ENCODE assay signal across 8 cellular contexts in genomic region chr4:86935499-86935832, GRCh38. TPM values are rescaled to one million over a fixed set of nuclear protein-coding genes. Genes with fewer than 3 reads are reported as not detected.
A peak's percentile ranks its signal among the peaks of the same experiment; 100 is the strongest.
DNase-seq lines count a peak whose midpoint lies in the region; ATAC-seq and TF ChIP-seq lines count a peak whose summit lies in the region.

No MANE protein-coding gene starts in this region.

- POLR2A ChIA-PET in naive thymus-derived CD8-positive, alpha-beta T cell (lab: Charles Lee): interaction anchor here (0.6 to 6.7 kb wide), 16 partner anchors 10 to 455 kb away, joined by 3 to 162 read pairs (median 4); partner anchors contain the start of genes HSD17B11 and KLHL8
- POLR2A ChIA-PET in HEK293T (lab: Yijun Ruan, JAX): interaction anchor here (0.7 to 2.9 kb wide), 9 partner anchors 9 to 530 kb away, joined by 3 to 33 read pairs (median 3); no protein-coding TSS in a partner anchor

- no peak for TF ChIP-seq CTCF in epithelial cell of proximal tubule (conservative IDR thresholded peaks at IDR 0.05; ENCODE audit: low read depth, low read length)

- H3K36me3 Mint-ChIP-seq in naive thymus-derived CD8-positive, alpha-beta T cell: peaks cover 0 to 4% (median 4%) of the 10 kb centered on the region in 3 donors

- no peaks in the 10 kb centered on the region for H3K27me3 Mint-ChIP-seq in naive thymus-derived CD8-positive, alpha-beta T cell

- no peaks in the 10 kb centered on the region for H3K9me3 Mint-ChIP-seq in naive thymus-derived CD8-positive, alpha-beta T cell

- peaks cover 33 to 56% (median 55%) of the 10 kb centered on the region in 4 donors for H3K4me1 Mint-ChIP-seq in naive thymus-derived CD8-positive, alpha-beta T cell

- H3K4me3 ChIP-seq in epithelial cell of proximal tubule (ENCODE audit: low read depth, low read length): peak overlapping the region; percentile 94

- peak overlapping the region; percentile 93 to 98 (median 96) for H3K27ac Mint-ChIP-seq in naive thymus-derived CD8-positive, alpha-beta T cell

- CTCF ChIA-PET in HEK293T (lab: Yijun Ruan, JAX): interaction anchor here (0.6 to 1.2 kb wide), 4 partner anchors 70 to 455 kb away, joined by 3 to 5 read pairs (median 3); no protein-coding TSS in a partner anchor

- peak; percentile 14 for DNase-seq in stimulated activated CD8-positive, alpha-beta memory T cell treated with anti-CD3 and anti-CD28 coated beads, Interleukin-12 subunit alpha, Interleukin-12 subunit beta, amount 100 ng/mL, for 4 hours (ENCODE audit: low read depth)
- no peak for DNase-seq in stimulated activated CD8-positive, alpha-beta memory T cell treated with anti-CD3 and anti-CD28 coated beads, Interleukin-4, amount 100 ng/mL, for 48 hours
- DNase-seq in T-helper 22 cell (ENCODE audit: low read depth) (peak; percentile 33), epithelial cell of proximal tubule (ENCODE audit: low read depth) (no peak), NCI-H1048 (lab: John Stamatoyannopoulos, UW) (no peak), HEK293T (ENCODE audit: extremely low spot score) (no peak)
- peak in 6 of 10 donors; percentile 28 to 65 (median 38) for DNase-seq in naive thymus-derived CD8-positive, alpha-beta T cell

- peak overlapping the region; percentile 85 to 97 (median 96) for H3K4me3 Mint-ChIP-seq in naive thymus-derived CD8-positive, alpha-beta T cell

- peak; percentile 20 to 21 for ATAC-seq in naive thymus-derived CD8-positive, alpha-beta T cell
- ATAC-seq in HG02623 (IDR thresholded peaks at IDR 0.05; ENCODE audit: unreplicated experiment): no peak

TF ChIP-seq in HEK293T, 16 proteins besides CTCF, POLR2A, EP300 and RAD21:
- TF ChIP-seq FOXK2 (IDR thresholded peaks at IDR 0.05): no peak
- TF ChIP-seq NFRKB (IDR thresholded peaks at IDR 0.05): no peak
- TF ChIP-seq ELF4 (IDR thresholded peaks at IDR 0.05): no peak
- no peak for TF ChIP-seq HDGF (IDR thresholded peaks at IDR 0.05; ENCODE audit: borderline replicate concordance)
- TF ChIP-seq BHLHE40 (IDR thresholded peaks at IDR 0.05; ENCODE audit: borderline replicate concordance): no peak
- TF ChIP-seq SP1 (IDR thresholded peaks at IDR 0.05): no peak
- TF ChIP-seq ZNF384 (IDR thresholded peaks at IDR 0.05): no peak
- TF ChIP-seq, protein P1, sequence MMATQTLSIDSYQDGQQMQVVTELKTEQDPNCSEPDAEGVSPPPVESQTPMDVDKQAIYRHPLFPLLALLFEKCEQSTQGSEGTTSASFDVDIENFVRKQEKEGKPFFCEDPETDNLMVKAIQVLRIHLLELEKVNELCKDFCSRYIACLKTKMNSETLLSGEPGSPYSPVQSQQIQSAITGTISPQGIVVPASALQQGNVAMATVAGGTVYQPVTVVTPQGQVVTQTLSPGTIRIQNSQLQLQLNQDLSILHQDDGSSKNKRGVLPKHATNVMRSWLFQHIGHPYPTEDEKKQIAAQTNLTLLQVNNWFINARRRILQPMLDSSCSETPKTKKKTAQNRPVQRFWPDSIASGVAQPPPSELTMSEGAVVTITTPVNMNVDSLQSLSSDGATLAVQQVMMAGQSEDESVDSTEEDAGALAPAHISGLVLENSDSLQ (IDR thresholded peaks at IDR 0.05): no peak
- TF ChIP-seq ARNT (IDR thresholded peaks at IDR 0.05): no peak
- no peak for TF ChIP-seq FOXM1 (IDR thresholded peaks at IDR 0.05; ENCODE audit: borderline replicate concordance)
- TF ChIP-seq SUZ12 (IDR thresholded peaks at IDR 0.05): no peak
- TF ChIP-seq FOXA1 (IDR thresholded peaks at IDR 0.05): no peak

RNA-seq across cellular contexts. Expression of gene AFF1, which starts 0.7 kb away (rescaled TPM):
- total RNA-seq in epithelial cell of proximal tubule: 12.5 and 13.2 TPM in 2 replicates
- 10 to 100 TPM; 50.8 to 55.8 TPM for total RNA-seq in naive thymus-derived CD8-positive, alpha-beta T cell
- polyA plus RNA-seq in naive thymus-derived CD8-positive, alpha-beta T cell: 10 to 100 TPM in 2 of 3 donors, 1 to 10 TPM in 1; 9.0 to 13.7 (median 12.9) TPM

RNA-seq across cellular contexts. Expression of gene C4orf36, which starts 43.2 kb away (rescaled TPM):
- 0.80 and 1.1 TPM in 2 replicates for total RNA-seq in epithelial cell of proximal tubule
- total RNA-seq in naive thymus-derived CD8-positive, alpha-beta T cell: not detected
- not detected for polyA plus RNA-seq in naive thymus-derived CD8-positive, alpha-beta T cell

Comparison
In these comparisons a context has a peak if more than half of its experiments do, and no peak if none do; other contexts are left out.
1. DNase-seq: peak in stimulated activated CD8-positive, alpha-beta memory T cell treated with anti-CD3 and anti-CD28 coated beads, Interleukin-12 subunit alpha, Interleukin-12 subunit beta, amount 100 ng/mL, for 4 hours (single experiment), T-helper 22 cell (single experiment) and naive thymus-derived CD8-positive, alpha-beta T cell (6 of 10); none in stimulated activated CD8-positive, alpha-beta memory T cell treated with anti-CD3 and anti-CD28 coated beads, Interleukin-4, amount 100 ng/mL, for 48 hours (single experiment), epithelial cell of proximal tubule (single experiment), NCI-H1048 (single experiment) and HEK293T (single experiment).